10 cellular contexts compared by ENCODE assay signal in the genomic region with DNA sequence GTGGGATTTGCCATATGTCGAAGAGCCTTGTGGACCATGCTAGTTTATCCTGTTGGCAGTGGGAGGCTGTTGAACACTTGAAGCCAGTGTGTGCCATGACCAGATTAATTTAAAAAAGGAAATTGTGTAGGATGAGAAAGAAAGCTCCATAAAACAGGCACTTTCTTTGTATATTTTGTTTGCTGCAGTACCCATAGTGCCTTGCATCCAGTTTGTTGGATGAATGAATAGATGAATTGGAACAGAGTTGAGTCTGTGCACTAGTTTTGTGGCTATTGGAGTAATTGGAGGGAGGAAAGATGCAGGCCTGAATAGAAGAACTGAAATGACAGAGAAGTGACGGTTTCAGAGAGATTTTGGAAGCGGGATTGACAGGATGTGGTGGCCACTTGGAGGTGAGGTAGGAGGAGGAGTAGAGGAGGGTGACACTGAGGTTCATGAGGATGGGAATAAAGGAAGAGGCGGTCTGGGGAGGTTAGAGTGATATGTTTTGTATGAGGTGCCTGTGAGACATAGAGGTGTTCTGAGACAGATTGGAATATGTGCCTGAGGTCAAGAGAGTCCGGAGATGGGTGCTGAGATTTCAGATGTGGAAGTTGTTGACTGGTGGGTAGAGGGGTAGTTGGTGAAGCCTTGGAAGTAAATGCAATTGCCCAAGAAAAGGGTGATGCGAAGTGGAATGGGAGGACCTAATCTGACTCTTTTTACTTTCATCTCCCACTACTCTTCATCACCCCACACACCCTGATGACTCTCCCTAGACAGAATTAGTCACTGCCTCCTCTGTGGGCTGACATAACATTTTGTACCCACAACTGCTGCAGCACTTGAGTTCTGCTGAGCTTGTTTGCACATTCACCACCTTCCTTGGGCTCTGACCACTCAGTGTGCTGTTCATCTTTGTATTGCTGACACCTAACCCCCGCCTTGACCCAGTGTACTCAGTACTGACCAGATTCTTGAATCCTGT. TPM values are rescaled to one million over a fixed set of nuclear protein-coding genes. Genes with fewer than 3 reads are reported as not detected.
DNase-seq lines count a peak whose midpoint lies in the region; ATAC-seq and TF ChIP-seq lines count a peak whose summit lies in the region.
"Had no signal": no experiment of that assay in that cellular context is flagged by ENCODE, and none has a peak within 500 bp of the region (broad histone marks: within the 10 kb centered on the region; RNA-seq: fewer than 3 reads in every experiment).

No MANE protein-coding gene starts in this region.

- peaks cover 28 to 72% (median 47%) of the 10 kb centered on the region in 10 experiments for H3K4me1 ChIP-seq in BLaER1 treated with 17β-estradiol and CSF1 and Interleukin-3, amounts not matched to agents 10 nM and 100 nM
- H3K4me1 ChIP-seq in RWPE2 (ENCODE audit: insufficient read depth, poor library complexity, severe bottlenecking) (peaks cover 42% of the 10 kb centered on the region), mesendoderm (ENCODE audit: control insufficient read depth, low read depth, low read length) (no peaks in the 10 kb centered on the region)

- H2BK5ac ChIP-seq in mesendoderm (ENCODE audit: low read length), result no peak overlapping the region

- no peak overlapping the region for H3K56ac ChIP-seq in mesendoderm (ENCODE audit: low read length)

- H3K27ac ChIP-seq in BLaER1 treated with 17β-estradiol and CSF1 and Interleukin-3, amounts not matched to agents 10 nM and 100 nM, result peak overlapping the region in 1 of 11 experiments; percentile 5; a peak in 1 of 22 replicates
- peak overlapping the region; percentile 35 for H3K27ac ChIP-seq in RWPE2 (ENCODE audit: poor library complexity, severe bottlenecking)
- no peak overlapping the region for H3K27ac ChIP-seq in mesendoderm (ENCODE audit: low read depth, low read length)

- no CpG with 5 or more reads among the region's 7 CpGs for WGBS in mesendoderm (ENCODE audit: extremely low coverage, insufficient coverage, low lambda C conversion rate)

- no peak overlapping the region for H3K18ac ChIP-seq in mesendoderm (ENCODE audit: low read length)

- DNase-seq in RWPE2 (ENCODE audit: low spot score) (no peak), astrocyte of the hippocampus (ENCODE audit: low read depth, low spot score) (peak; percentile 61), occipital lobe (lab: John Stamatoyannopoulos, UW) (peak; percentile 12), Right ventricle myocardium inferior (ENCODE audit: missing footprints) (no peak), epidermal melanocyte (ENCODE audit: insufficient read length, low spot score) (no peak), mesendoderm (no peak)
- DNase-seq: GOT3, NCI-H1092 treated with DMSO at 0.1 percent for 48 hours had no signal

- no peaks in the 10 kb centered on the region for H3K9me3 ChIP-seq in BLaER1 treated with 17β-estradiol and CSF1 and Interleukin-3, amounts not matched to agents 10 nM and 100 nM (replicated peaks in 1 of 11)
- H3K9me3 ChIP-seq in RWPE2 (ENCODE audit: severe bottlenecking), result no peaks in the 10 kb centered on the region

- no peak overlapping the region for H2BK120ac ChIP-seq in mesendoderm (ENCODE audit: low read depth, low read length)

- H3K9ac ChIP-seq in BLaER1 treated with 17β-estradiol and CSF1 and Interleukin-3, amounts not matched to agents 10 nM and 100 nM, result no peak overlapping the region; a peak in 1 of 22 replicates
- H3K9ac ChIP-seq in mesendoderm (ENCODE audit: low read length), result no peak overlapping the region

- peak overlapping the region in 7 of 11 experiments; percentile 4 to 89 (median 55); a peak in 13 of 22 replicates for H3K4me2 ChIP-seq in BLaER1 treated with 17β-estradiol and CSF1 and Interleukin-3, amounts not matched to agents 10 nM and 100 nM
- no peak overlapping the region for H3K4me2 ChIP-seq in mesendoderm (ENCODE audit: low read length)

- intact Hi-C loops in Right ventricle myocardium inferior (cut with DNase I), result no loop called here

- no peak overlapping the region for H3K4me3 ChIP-seq in BLaER1 treated with 17β-estradiol and CSF1 and Interleukin-3, amounts not matched to agents 10 nM and 100 nM
- H3K4me3 ChIP-seq in RWPE2 (ENCODE audit: severe bottlenecking) (no peak overlapping the region), mesendoderm (ENCODE audit: low read length) (no peak overlapping the region)

- peaks cover 31% of the 10 kb centered on the region for H3K79me1 ChIP-seq in mesendoderm (ENCODE audit: low read length)

- ATAC-seq in RWPE2 (ENCODE audit: low read depth) (peak; percentile 70), Right ventricle myocardium inferior (no peak), GM21737 (IDR thresholded peaks at IDR 0.05; ENCODE audit: unreplicated experiment) (no peak)

- no peak overlapping the region for H3K23ac ChIP-seq in mesendoderm (ENCODE audit: low read length)

- no peak overlapping the region for H4K8ac ChIP-seq in mesendoderm (ENCODE audit: low read depth, low read length)

- peaks cover 43 to 76% (median 61%) of the 10 kb centered on the region in 11 experiments for H3K36me3 ChIP-seq in BLaER1 treated with 17β-estradiol and CSF1 and Interleukin-3, amounts not matched to agents 10 nM and 100 nM
- peaks cover 55% of the 10 kb centered on the region for H3K36me3 ChIP-seq in RWPE2 (ENCODE audit: low read depth)
- H3K36me3 ChIP-seq in mesendoderm (ENCODE audit: control insufficient read depth, insufficient read depth, low read length), result peaks cover 4% of the 10 kb centered on the region

- no peak overlapping the region for H3K4ac ChIP-seq in mesendoderm (ENCODE audit: low read depth, low read length)

- no peaks in the 10 kb centered on the region for H3K27me3 ChIP-seq in BLaER1 treated with 17β-estradiol and CSF1 and Interleukin-3, amounts not matched to agents 10 nM and 100 nM
- H3K27me3 ChIP-seq in RWPE2 (ENCODE audit: insufficient read depth, poor library complexity, severe bottlenecking) (no peaks in the 10 kb centered on the region), mesendoderm (ENCODE audit: insufficient read depth, low read length, poor library complexity) (no peaks in the 10 kb centered on the region)

- no peak overlapping the region for H2BK15ac ChIP-seq in mesendoderm (replicated peaks; ENCODE audit: low read depth)

- H4K5ac ChIP-seq in mesendoderm (ENCODE audit: low read length), result no peak overlapping the region

- H4K20me1 ChIP-seq in BLaER1 treated with 17β-estradiol and CSF1 and Interleukin-3, amounts not matched to agents 10 nM and 100 nM, result peaks cover 52 to 81% (median 73%) of the 10 kb centered on the region in 11 experiments

- H2AK5ac ChIP-seq in mesendoderm (ENCODE audit: low read length), result no peak overlapping the region

- no peak for TF ChIP-seq CTCF in RWPE2 (IDR thresholded peaks at IDR 0.05; ENCODE audit: poor library complexity, severe bottlenecking)

- peaks cover 60% of the 10 kb centered on the region for H3K79me2 ChIP-seq in mesendoderm (ENCODE audit: control insufficient read depth, insufficient read depth, low read length)

RNA-seq across cellular contexts. Expression of gene DGUOK, which starts 5.1 kb away (rescaled TPM):
- 45.7 TPM for total RNA-seq in occipital lobe
- 17.9 TPM for total RNA-seq in Right ventricle myocardium inferior
- polyA plus RNA-seq in mesendoderm (2013, experiment 1 of 2), result 137 TPM
- polyA plus RNA-seq in mesendoderm (2013, experiment 2 of 2), result 137 TPM

RNA-seq across cellular contexts. Expression of gene ACTG2, which starts 39.0 kb away (rescaled TPM):
- total RNA-seq in occipital lobe (0.62 TPM), Right ventricle myocardium inferior (1.9 TPM)
- 11.4 TPM for polyA plus RNA-seq in mesendoderm (2013, experiment 1 of 2)
- 12.6 TPM for polyA plus RNA-seq in mesendoderm (2013, experiment 2 of 2)

RNA-seq across cellular contexts. Expression of gene TET3, which starts 52.9 kb away (rescaled TPM):
- total RNA-seq in occipital lobe (20.9 TPM), Right ventricle myocardium inferior (2.6 TPM)
- 7.5 TPM for polyA plus RNA-seq in mesendoderm (2013, experiment 1 of 2)
- 6.9 TPM for polyA plus RNA-seq in mesendoderm (2013, experiment 2 of 2)

Comparison
In these comparisons a context has a peak if more than half of its experiments do, and no peak if none do; other contexts are left out.
1. DNase-seq: peak in astrocyte of the hippocampus (single experiment) and occipital lobe (single experiment); none in RWPE2 (single experiment), Right ventricle myocardium inferior (single experiment), epidermal melanocyte (single experiment) and mesendoderm (single experiment).